In genomic region chr1:87795615-87796337, GRCh38 we compare ENCODE assay signal across 19 cellular contexts.
A peak's percentile ranks its signal among the peaks of the same experiment; 100 is the strongest.
DNase-seq lines count a peak whose midpoint lies in the region; ATAC-seq and TF ChIP-seq lines count a peak whose summit lies in the region.
"Had no signal": no experiment of that assay in that cellular context is flagged by ENCODE, and none has a peak within 500 bp of the region (broad histone marks: within the 10 kb centered on the region; RNA-seq: fewer than 3 reads in every experiment).

No MANE protein-coding gene starts in this region.

- H3K27me3 ChIP-seq in skeletal muscle satellite cell (ENCODE audit: control insufficient read depth, insufficient read depth, low read length) (no peaks in the 10 kb centered on the region), uterus (no peaks in the 10 kb centered on the region)
- H3K27me3 ChIP-seq: vagina had no signal

- no peak overlapping the region for H3K27ac ChIP-seq in uterus
- H3K27ac ChIP-seq: coronary artery, vagina had no signal

- no peak overlapping the region for H3K9ac ChIP-seq in skeletal muscle satellite cell (ENCODE audit: low read depth, low read length)

- H3K4me1 ChIP-seq in skeletal muscle satellite cell (ENCODE audit: control insufficient read depth, insufficient read depth, low read length) (peaks cover 13% of the 10 kb centered on the region), uterus (no peaks in the 10 kb centered on the region)
- H3K4me1 ChIP-seq: vagina had no signal

- TF ChIP-seq POLR2A in uterus (IDR thresholded peaks at IDR 0.05): no peak

- TF ChIP-seq CTCF in uterus (IDR thresholded peaks at IDR 0.05): no peak

- H3K9me3 ChIP-seq in skeletal muscle satellite cell (replicated peaks; ENCODE audit: low read length) (no peaks in the 10 kb centered on the region), uterus (no peaks in the 10 kb centered on the region)
- H3K9me3 ChIP-seq: vagina had no signal

- H3K4me2 ChIP-seq in skeletal muscle satellite cell (ENCODE audit: low read length): peak overlapping the region; percentile 42

- intact Hi-C loops in uterus (cut with DNase I; ENCODE audit: low total_unique reads): no loop called here

- H3K4me3 ChIP-seq in skeletal muscle satellite cell (ENCODE audit: low read length) (no peak overlapping the region), uterus (no peak overlapping the region)
- H3K4me3 ChIP-seq: coronary artery, vagina had no signal

- DNase-seq in ELR (ENCODE audit: low read depth) (peak; percentile 3), SW480 (ENCODE audit: low spot score) (peak; percentile 69), left kidney (ENCODE audit: low read depth, low spot score) (peak; percentile 77), NOMO-1 treated with DMSO at 0.1 percent for 48 hours (lab: John Stamatoyannopoulos, UW; ENCODE audit: unreplicated experiment) (no peak), uterus (no peak)
- DNase-seq: activated CD4-positive, alpha-beta T cell treated with anti-CD3 and anti-CD28 coated beads, Interleukin-2, amount 10 ng/mL, durations not matched to agents 7 days and 5 days; activated naive CD4-positive, alpha-beta T cell treated with anti-CD3 and anti-CD28 coated beads for 36 hours; AML-193; Karpas-422; midbrain; NCI-H1105 treated with DMSO at 0.1 percent for 48 hours; NCI-H69; OCI-M1; stimulated activated CD4-positive, alpha-beta T cell treated with anti-CD3 and anti-CD28 coated beads, Interleukin-2, amount 100 ng/mL, for 24 hours had no signal

- H3K36me3 ChIP-seq in skeletal muscle satellite cell (ENCODE audit: insufficient read depth, low read length) (no peaks in the 10 kb centered on the region), uterus (no peaks in the 10 kb centered on the region)
- H3K36me3 ChIP-seq: vagina had no signal

- no peak for ATAC-seq in GM18907 (IDR thresholded peaks at IDR 0.05; ENCODE audit: unreplicated experiment)
- no peak for ATAC-seq in GM19035 (IDR thresholded peaks at IDR 0.05; ENCODE audit: unreplicated experiment)

Comparison
In these comparisons a context has a peak if more than half of its experiments do, and no peak if none do; other contexts are left out.
1. DNase-seq: peak in ELR (single experiment), SW480 (single experiment) and left kidney (single experiment); none in NOMO-1 treated with DMSO at 0.1 percent for 48 hours (single experiment) and uterus (0 of 2).